ENCODE assay signal across 18 cellular contexts in the genomic region with DNA sequence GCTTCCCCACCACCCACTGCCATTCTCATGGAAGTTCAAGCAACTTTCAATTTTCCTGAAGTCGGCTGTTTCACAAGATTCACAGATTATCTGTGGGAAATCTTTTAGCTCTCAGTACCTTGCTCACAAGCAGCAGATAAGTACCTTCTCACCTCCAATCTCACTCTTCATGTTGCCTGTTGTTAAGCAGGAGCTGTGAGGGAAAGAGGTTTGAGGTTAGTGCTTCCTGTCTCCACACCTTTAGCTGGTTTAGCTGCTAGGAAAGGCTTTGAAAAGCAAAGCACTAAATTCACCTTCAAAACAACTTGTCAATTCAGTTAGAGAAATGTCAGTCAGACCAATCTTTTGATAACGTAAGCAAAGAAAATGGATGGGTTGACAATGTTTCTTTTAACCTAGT. TPM values are rescaled to one million over a fixed set of nuclear protein-coding genes. Genes with fewer than 3 reads are reported as not detected.
DNase-seq lines count a peak whose midpoint lies in the region; ATAC-seq, FAIRE-seq and TF ChIP-seq lines count a peak whose summit lies in the region.
"Had no signal": no experiment of that assay in that cellular context is flagged by ENCODE, and none has a peak within 500 bp of the region (broad histone marks: within the 10 kb centered on the region; RNA-seq: fewer than 3 reads in every experiment).

No MANE protein-coding gene starts in this region.

- H2AK5ac ChIP-seq in mesendoderm (ENCODE audit: low read length) = no peak overlapping the region

- H3K27ac ChIP-seq in mesendoderm (ENCODE audit: low read depth, low read length) = no peak overlapping the region
- H3K27ac ChIP-seq in lower lobe of right lung = no peak overlapping the region
- H3K27ac ChIP-seq: A549, brain microvascular endothelial cell, left lung, testis had no signal

- H2BK120ac ChIP-seq in mesendoderm (ENCODE audit: low read depth, low read length) = no peak overlapping the region

- no peak overlapping the region for H2BK5ac ChIP-seq in mesendoderm (ENCODE audit: low read length)

- peak overlapping the region; percentile 91 for H3K27ac Mint-ChIP-seq in activated CD4-positive, alpha-beta T cell treated with anti-CD3 and anti-CD28 coated beads, Interleukin-2, amount 10 ng/mL, durations not matched to agents 7 days and 5 days
- H3K27ac Mint-ChIP-seq in activated CD8-positive, alpha-beta T cell treated with anti-CD3 and anti-CD28 coated beads, Interleukin-2, amount 10 ng/mL, durations not matched to agents 7 days and 5 days = peak overlapping the region; percentile 89

- H3K18ac ChIP-seq in mesendoderm (ENCODE audit: low read length) = no peak overlapping the region

- POLR2A ChIA-PET in activated CD4-positive, alpha-beta T cell treated with anti-CD3 and anti-CD28 coated beads, Interleukin-2, amount 10 ng/mL, durations not matched to agents 7 days and 5 days (lab: Charles Lee) = interaction anchor here (0.6 to 2.5 kb wide), 5 partner anchors 10 to 1455 kb away, joined by 4 to 14 read pairs (median 5); no protein-coding TSS in a partner anchor
- POLR2A ChIA-PET in activated CD8-positive, alpha-beta T cell treated with anti-CD3 and anti-CD28 coated beads, Interleukin-2, amount 10 ng/mL, durations not matched to agents 7 days and 5 days (lab: Charles Lee) = interaction anchor here (0.9 to 8.5 kb wide), 8 partner anchors 11 to 481 kb away, joined by 3 to 90 read pairs (median 9); a partner anchor contains a TSS

- ATAC-seq in activated CD8-positive, alpha-beta T cell treated with anti-CD3 and anti-CD28 coated beads, Interleukin-2, amount 10 ng/mL, durations not matched to agents 7 days and 5 days = peak; percentile 63
- ATAC-seq in GM21529 (IDR thresholded peaks at IDR 0.05; ENCODE audit: unreplicated experiment) (no peak), lower lobe of right lung (no peak)
- ATAC-seq: A549, left lung, PC-3, SK-N-SH treated with all-trans-retinoic acid at 6 μM for 48 hours had no signal

- H3K27me3 ChIP-seq in mesendoderm (ENCODE audit: insufficient read depth, low read length, poor library complexity) = no peaks in the 10 kb centered on the region
- no peaks in the 10 kb centered on the region for H3K27me3 ChIP-seq in lower lobe of right lung (ENCODE audit: low read depth)
- H3K27me3 ChIP-seq: brain microvascular endothelial cell, left lung, testis had no signal

- H3K79me1 ChIP-seq in mesendoderm (ENCODE audit: low read length) = no peaks in the 10 kb centered on the region

- H3K4ac ChIP-seq in mesendoderm (ENCODE audit: low read depth, low read length) = no peak overlapping the region

- no peaks in the 10 kb centered on the region for H3K79me2 ChIP-seq in mesendoderm (ENCODE audit: control insufficient read depth, insufficient read depth, low read length)

- DNase-seq in activated CD4-positive, alpha-beta T cell treated with anti-CD3 and anti-CD28 coated beads, Interleukin-2, amount 10 ng/mL, durations not matched to agents 7 days and 5 days = peak; percentile 75
- DNase-seq in activated CD4-positive, alpha-beta T cell treated with anti-CD3 and anti-CD28 coated beads, Interleukin-2, amount 50 U/mL, for 48 hours = no peak
- DNase-seq in Jurkat, Clone E6-1 (ENCODE audit: low read depth, low spot score) = peak; percentile 96
- DNase-seq in activated CD8-positive, alpha-beta T cell treated with anti-CD3 and anti-CD28 coated beads, Interleukin-2, amount 10 ng/mL, durations not matched to agents 7 days and 5 days = peak; percentile 61
- DNase-seq in mesendoderm (peak; percentile 91), lower lobe of right lung (no peak), GM19239 (ENCODE audit: insufficient read length, low spot score) (no peak)
- DNase-seq: activated CD4-positive, CD25-positive, alpha-beta regulatory T cell; brain microvascular endothelial cell; Caco-2; KG1; left lung; PC-3; testis had no signal

- H4K8ac ChIP-seq in mesendoderm (ENCODE audit: low read depth, low read length) = no peak overlapping the region

- H3K4me1 ChIP-seq in mesendoderm (ENCODE audit: control insufficient read depth, low read depth, low read length) (peaks cover 2% of the 10 kb centered on the region), lower lobe of right lung (peaks cover 13% of the 10 kb centered on the region)
- H3K4me1 ChIP-seq: A549, testis had no signal

- peaks cover 16% of the 10 kb centered on the region for H3K9me3 Mint-ChIP-seq in activated CD4-positive, alpha-beta T cell treated with anti-CD3 and anti-CD28 coated beads, Interleukin-2, amount 10 ng/mL, durations not matched to agents 7 days and 5 days
- no peaks in the 10 kb centered on the region for H3K9me3 Mint-ChIP-seq in activated CD8-positive, alpha-beta T cell treated with anti-CD3 and anti-CD28 coated beads, Interleukin-2, amount 10 ng/mL, durations not matched to agents 7 days and 5 days (ENCODE audit: insufficient read depth)

- H3K9me3 ChIP-seq in lower lobe of right lung = no peaks in the 10 kb centered on the region
- H3K9me3 ChIP-seq: A549, left lung, testis had no signal

- no peak overlapping the region for H2BK15ac ChIP-seq in mesendoderm (replicated peaks; ENCODE audit: low read depth)

- peaks cover 93% of the 10 kb centered on the region for H3K4me1 Mint-ChIP-seq in activated CD4-positive, alpha-beta T cell treated with anti-CD3 and anti-CD28 coated beads, Interleukin-2, amount 10 ng/mL, durations not matched to agents 7 days and 5 days
- peaks cover 85% of the 10 kb centered on the region for H3K4me1 Mint-ChIP-seq in activated CD8-positive, alpha-beta T cell treated with anti-CD3 and anti-CD28 coated beads, Interleukin-2, amount 10 ng/mL, durations not matched to agents 7 days and 5 days (ENCODE audit: low read depth)

- TF ChIP-seq CTCF in lower lobe of right lung (IDR thresholded peaks at IDR 0.05) = no peak

- no peaks in the 10 kb centered on the region for H3K27me3 Mint-ChIP-seq in activated CD4-positive, alpha-beta T cell treated with anti-CD3 and anti-CD28 coated beads, Interleukin-2, amount 10 ng/mL, durations not matched to agents 7 days and 5 days
- no peaks in the 10 kb centered on the region for H3K27me3 Mint-ChIP-seq in activated CD8-positive, alpha-beta T cell treated with anti-CD3 and anti-CD28 coated beads, Interleukin-2, amount 10 ng/mL, durations not matched to agents 7 days and 5 days (ENCODE audit: low read depth)

- H3K4me3 ChIP-seq in Jurkat, Clone E6-1 (ENCODE audit: low read length) = peak overlapping the region; percentile 30
- H3K4me3 ChIP-seq in mesendoderm (ENCODE audit: low read length) (no peak overlapping the region), lower lobe of right lung (no peak overlapping the region)
- H3K4me3 ChIP-seq: A549, left lung, testis had no signal

- H3K4me2 ChIP-seq in mesendoderm (ENCODE audit: low read length) = no peak overlapping the region
- H3K4me2 ChIP-seq: A549 had no signal

- no CpG with 5 or more reads among the region's 2 CpGs for WGBS in mesendoderm (ENCODE audit: extremely low coverage, insufficient coverage, low lambda C conversion rate)

- H3K36me3 Mint-ChIP-seq in activated CD4-positive, alpha-beta T cell treated with anti-CD3 and anti-CD28 coated beads, Interleukin-2, amount 10 ng/mL, durations not matched to agents 7 days and 5 days (ENCODE audit: low read depth) = peaks cover 78% of the 10 kb centered on the region
- H3K36me3 Mint-ChIP-seq in activated CD8-positive, alpha-beta T cell treated with anti-CD3 and anti-CD28 coated beads, Interleukin-2, amount 10 ng/mL, durations not matched to agents 7 days and 5 days (ENCODE audit: low read depth) = peaks cover 56% of the 10 kb centered on the region

- CTCF ChIA-PET in activated CD4-positive, alpha-beta T cell treated with anti-CD3 and anti-CD28 coated beads, Interleukin-2, amount 10 ng/mL, durations not matched to agents 7 days and 5 days (lab: Charles Lee) = interaction anchor here (0.9 to 5.8 kb wide), 10 partner anchors 8 to 206 kb away, joined by 3 to 52 read pairs (median 5); a partner anchor contains a TSS
- CTCF ChIA-PET in activated CD8-positive, alpha-beta T cell treated with anti-CD3 and anti-CD28 coated beads, Interleukin-2, amount 10 ng/mL, durations not matched to agents 7 days and 5 days (lab: Charles Lee) = interaction anchor here (0.6 to 7.4 kb wide), 15 partner anchors 11 to 235 kb away, joined by 3 to 95 read pairs (median 5); no protein-coding TSS in a partner anchor

- no peak overlapping the region for H3K9ac ChIP-seq in mesendoderm (ENCODE audit: low read length)

- H3K4me3 Mint-ChIP-seq in activated CD4-positive, alpha-beta T cell treated with anti-CD3 and anti-CD28 coated beads, Interleukin-2, amount 10 ng/mL, durations not matched to agents 7 days and 5 days = peak overlapping the region; percentile 52
- peak overlapping the region; percentile 66 for H3K4me3 Mint-ChIP-seq in activated CD8-positive, alpha-beta T cell treated with anti-CD3 and anti-CD28 coated beads, Interleukin-2, amount 10 ng/mL, durations not matched to agents 7 days and 5 days

- H3K36me3 ChIP-seq in mesendoderm (ENCODE audit: control insufficient read depth, insufficient read depth, low read length) (no peaks in the 10 kb centered on the region), lower lobe of right lung (no peaks in the 10 kb centered on the region)
- H3K36me3 ChIP-seq: brain microvascular endothelial cell, left lung had no signal

- peak overlapping the region; percentile 1 for H3K56ac ChIP-seq in mesendoderm (ENCODE audit: low read length)

- no peak for FAIRE-seq in GM19239 (lab: Jason Lieb, UNC)
- FAIRE-seq: A549 had no signal

- intact Hi-C loops in lower lobe of right lung (cut with DNase I) = no loop called here

- no peak overlapping the region for H3K23ac ChIP-seq in mesendoderm (ENCODE audit: low read length)

- H4K5ac ChIP-seq in mesendoderm (ENCODE audit: low read length) = no peak overlapping the region

RNA-seq across cellular contexts. Expression of a gene that starts 13.6 kb away (rescaled TPM):
- total RNA-seq in activated CD4-positive, alpha-beta T cell treated with anti-CD3 and anti-CD28 coated beads, Interleukin-2, amount 10 ng/mL, durations not matched to agents 7 days and 5 days = 100 to 1,000 TPM; 151 to 163 TPM
- polyA plus RNA-seq in Jurkat, Clone E6-1 (2012; ENCODE audit: insufficient read depth, insufficient read length) = 6.0 TPM
- total RNA-seq in activated CD8-positive, alpha-beta T cell treated with anti-CD3 and anti-CD28 coated beads, Interleukin-2, amount 10 ng/mL, durations not matched to agents 7 days and 5 days = 10 to 100 TPM; 25.6 to 27.2 TPM
- polyA plus RNA-seq in mesendoderm (2013, experiment 1 of 2) = not detected
- polyA plus RNA-seq in mesendoderm (2013, experiment 2 of 2) = not detected
- 2.2 TPM for total RNA-seq in lower lobe of right lung
- total RNA-seq: NCI-H460, PC-3 had no signal
- polyA plus RNA-seq: A549 had no signal

Comparison
In these comparisons a context has a peak if more than half of its experiments do, and no peak if none do; other contexts are left out.
1. DNase-seq: peak in activated CD4-positive, alpha-beta T cell treated with anti-CD3 and anti-CD28 coated beads, Interleukin-2, amount 10 ng/mL, durations not matched to agents 7 days and 5 days (single experiment), Jurkat, Clone E6-1 (single experiment), activated CD8-positive, alpha-beta T cell treated with anti-CD3 and anti-CD28 coated beads, Interleukin-2, amount 10 ng/mL, durations not matched to agents 7 days and 5 days (single experiment) and mesendoderm (single experiment); none in activated CD4-positive, alpha-beta T cell treated with anti-CD3 and anti-CD28 coated beads, Interleukin-2, amount 50 U/mL, for 48 hours (0 of 2), lower lobe of right lung (single experiment) and GM19239 (single experiment).
2. RNA of a gene that starts 13.6 kb away (total RNA-seq): 151 to 163 TPM in activated CD4-positive, alpha-beta T cell treated with anti-CD3 and anti-CD28 coated beads, Interleukin-2, amount 10 ng/mL, durations not matched to agents 7 days and 5 days; 25.6 to 27.2 TPM in activated CD8-positive, alpha-beta T cell treated with anti-CD3 and anti-CD28 coated beads, Interleukin-2, amount 10 ng/mL, durations not matched to agents 7 days and 5 days and 2.2 TPM in lower lobe of right lung (single experiment); every median in the first group is over 4 times any median in the second.